1 cellular context compared by ENCODE assay signal in genomic region chrX:103687073-103687695, GRCh38.
TF ChIP-seq lines count a peak whose summit lies in the region.

No MANE protein-coding gene starts in this region.

TF ChIP-seq in HepG2, 621 proteins besides CTCF, POLR2A, EP300 and RAD21 (continued from another document and continues in another):
- TF ChIP-seq HHEX (CRISPR knock-in tag; IDR thresholded peaks at IDR 0.05) (no peak), NR2C2 (CRISPR knock-in tag; IDR thresholded peaks at IDR 0.05; ENCODE audit: borderline replicate concordance) (peak; percentile 84), NCOA2 (CRISPR knock-in tag; IDR thresholded peaks at IDR 0.05) (no peak), ZNF570 (CRISPR knock-in tag; IDR thresholded peaks at IDR 0.05; ENCODE audit: borderline replicate concordance) (no peak), TBX2 (CRISPR knock-in tag; IDR thresholded peaks at IDR 0.05; ENCODE audit: borderline replicate concordance) (no peak), ZNF629 (CRISPR knock-in tag; conservative IDR thresholded peaks at IDR 0.05) (no peak), XBP1 (CRISPR knock-in tag; IDR thresholded peaks at IDR 0.05) (no peak), ZNF33B (CRISPR knock-in tag; IDR thresholded peaks at IDR 0.05) (no peak), MED8 (CRISPR knock-in tag; IDR thresholded peaks at IDR 0.05; ENCODE audit: insufficient replicate concordance) (no peak), ZNF274 (CRISPR knock-in tag; IDR thresholded peaks at IDR 0.05) (no peak), SALL1 (CRISPR knock-in tag; IDR thresholded peaks at IDR 0.05) (peak; percentile 39; the same call in 1 of the 2 replicates), YEATS4 (CRISPR knock-in tag; IDR thresholded peaks at IDR 0.05; ENCODE audit: borderline replicate concordance) (peak; percentile 67), HES4 (CRISPR knock-in tag; IDR thresholded peaks at IDR 0.05; ENCODE audit: borderline replicate concordance) (peak; percentile 48; the same call in 1 of the 2 replicates), ZMAT3 (CRISPR knock-in tag; conservative IDR thresholded peaks at IDR 0.05) (no peak), NKX3-1 (CRISPR knock-in tag; IDR thresholded peaks at IDR 0.05) (no peak), KIAA2018 (CRISPR knock-in tag; IDR thresholded peaks at IDR 0.05; ENCODE audit: borderline replicate concordance) (no peak), ZNF772 (CRISPR knock-in tag; IDR thresholded peaks at IDR 0.05) (no peak), THAP11 (CRISPR knock-in tag; IDR thresholded peaks at IDR 0.05) (peak; percentile 57; the same call in 1 of the 2 replicates), SETDB1 (CRISPR knock-in tag; IDR thresholded peaks at IDR 0.05; ENCODE audit: borderline replicate concordance) (no peak), TFDP2 (CRISPR knock-in tag; IDR thresholded peaks at IDR 0.05) (peak; percentile 47), TEAD3 (CRISPR knock-in tag; optimal IDR thresholded peaks at IDR 0.05; ENCODE audit: borderline replicate concordance) (no peak), RNF219 (CRISPR knock-in tag; IDR thresholded peaks at IDR 0.05) (no peak), TAF1 (CRISPR knock-in tag; IDR thresholded peaks at IDR 0.05) (peak; percentile 55), HNRNPL (IDR thresholded peaks at IDR 0.05; ENCODE audit: low read depth, low read length) (peak; percentile 57; the same call in 1 of the 2 replicates), ZNF598 (CRISPR knock-in tag; IDR thresholded peaks at IDR 0.05; ENCODE audit: borderline replicate concordance) (no peak), HNF1B (CRISPR knock-in tag; IDR thresholded peaks at IDR 0.05) (peak; percentile 44; the same call in 1 of the 2 replicates), MTA1 (CRISPR knock-in tag; IDR thresholded peaks at IDR 0.05; ENCODE audit: borderline replicate concordance) (no peak), NBN (conservative IDR thresholded peaks at IDR 0.05) (no peak)
- TF ChIP-seq, protein P1, sequence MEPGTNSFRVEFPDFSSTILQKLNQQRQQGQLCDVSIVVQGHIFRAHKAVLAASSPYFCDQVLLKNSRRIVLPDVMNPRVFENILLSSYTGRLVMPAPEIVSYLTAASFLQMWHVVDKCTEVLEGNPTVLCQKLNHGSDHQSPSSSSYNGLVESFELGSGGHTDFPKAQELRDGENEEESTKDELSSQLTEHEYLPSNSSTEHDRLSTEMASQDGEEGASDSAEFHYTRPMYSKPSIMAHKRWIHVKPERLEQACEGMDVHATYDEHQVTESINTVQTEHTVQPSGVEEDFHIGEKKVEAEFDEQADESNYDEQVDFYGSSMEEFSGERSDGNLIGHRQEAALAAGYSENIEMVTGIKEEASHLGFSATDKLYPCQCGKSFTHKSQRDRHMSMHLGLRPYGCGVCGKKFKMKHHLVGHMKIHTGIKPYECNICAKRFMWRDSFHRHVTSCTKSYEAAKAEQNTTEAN (CRISPR knock-in tag; conservative IDR thresholded peaks at IDR 0.05), result no peak
- TF ChIP-seq, protein P2, sequence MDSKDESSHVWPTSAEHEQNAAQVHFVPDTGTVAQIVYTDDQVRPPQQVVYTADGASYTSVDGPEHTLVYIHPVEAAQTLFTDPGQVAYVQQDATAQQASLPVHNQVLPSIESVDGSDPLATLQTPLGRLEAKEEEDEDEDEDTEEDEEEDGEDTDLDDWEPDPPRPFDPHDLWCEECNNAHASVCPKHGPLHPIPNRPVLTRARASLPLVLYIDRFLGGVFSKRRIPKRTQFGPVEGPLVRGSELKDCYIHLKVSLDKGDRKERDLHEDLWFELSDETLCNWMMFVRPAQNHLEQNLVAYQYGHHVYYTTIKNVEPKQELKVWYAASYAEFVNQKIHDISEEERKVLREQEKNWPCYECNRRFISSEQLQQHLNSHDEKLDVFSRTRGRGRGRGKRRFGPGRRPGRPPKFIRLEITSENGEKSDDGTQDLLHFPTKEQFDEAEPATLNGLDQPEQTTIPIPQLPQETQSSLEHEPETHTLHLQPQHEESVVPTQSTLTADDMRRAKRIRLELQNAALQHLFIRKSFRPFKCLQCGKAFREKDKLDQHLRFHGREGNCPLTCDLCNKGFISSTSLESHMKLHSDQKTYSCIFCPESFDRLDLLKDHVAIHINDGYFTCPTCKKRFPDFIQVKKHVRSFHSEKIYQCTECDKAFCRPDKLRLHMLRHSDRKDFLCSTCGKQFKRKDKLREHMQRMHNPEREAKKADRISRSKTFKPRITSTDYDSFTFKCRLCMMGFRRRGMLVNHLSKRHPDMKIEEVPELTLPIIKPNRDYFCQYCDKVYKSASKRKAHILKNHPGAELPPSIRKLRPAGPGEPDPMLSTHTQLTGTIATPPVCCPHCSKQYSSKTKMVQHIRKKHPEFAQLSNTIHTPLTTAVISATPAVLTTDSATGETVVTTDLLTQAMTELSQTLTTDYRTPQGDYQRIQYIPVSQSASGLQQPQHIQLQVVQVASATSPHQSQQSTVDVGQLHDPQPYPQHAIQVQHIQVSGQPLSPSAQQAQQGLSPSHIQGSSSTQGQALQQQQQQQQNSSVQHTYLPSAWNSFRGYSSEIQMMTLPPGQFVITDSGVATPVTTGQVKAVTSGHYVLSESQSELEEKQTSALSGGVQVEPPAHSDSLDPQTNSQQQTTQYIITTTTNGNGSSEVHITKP (CRISPR knock-in tag; IDR thresholded peaks at IDR 0.05; ENCODE audit: low read depth), result no peak
- TF ChIP-seq, protein P3, sequence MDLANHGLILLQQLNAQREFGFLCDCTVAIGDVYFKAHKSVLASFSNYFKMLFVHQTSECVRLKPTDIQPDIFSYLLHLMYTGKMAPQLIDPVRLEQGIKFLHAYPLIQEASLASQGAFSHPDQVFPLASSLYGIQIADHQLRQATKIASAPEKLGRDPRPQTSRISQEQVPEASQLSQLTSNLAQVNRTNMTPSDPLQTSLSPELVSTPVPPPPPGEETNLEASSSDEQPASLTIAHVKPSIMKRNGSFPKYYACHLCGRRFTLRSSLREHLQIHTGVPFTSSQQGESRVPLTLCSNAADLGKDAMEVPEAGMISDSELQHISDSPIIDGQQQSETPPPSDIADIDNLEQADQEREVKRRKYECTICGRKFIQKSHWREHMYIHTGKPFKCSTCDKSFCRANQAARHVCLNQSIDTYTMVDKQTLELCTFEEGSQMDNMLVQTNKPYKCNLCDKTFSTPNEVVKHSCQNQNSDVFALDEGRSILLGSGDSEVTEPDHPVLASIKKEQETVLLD (CRISPR knock-in tag; IDR thresholded peaks at IDR 0.05; ENCODE audit: low read depth), result 0 out of 2 replicates have a peak, but pooled peaks have one; percentile 32
- TF ChIP-seq, protein P4, sequence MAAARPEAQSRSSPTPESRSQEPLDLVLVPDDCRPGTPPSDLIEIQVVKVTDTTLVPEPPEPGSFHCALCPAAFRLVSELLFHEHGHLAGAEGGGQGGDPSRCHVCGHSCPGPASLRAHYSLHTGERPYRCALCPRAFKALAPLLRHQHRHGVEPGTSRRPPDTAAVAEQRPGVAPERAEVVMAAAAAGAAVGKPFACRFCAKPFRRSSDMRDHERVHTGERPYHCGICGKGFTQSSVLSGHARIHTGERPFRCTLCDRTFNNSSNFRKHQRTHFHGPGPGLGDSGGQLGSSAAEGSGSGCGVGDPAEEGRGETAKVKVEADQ (CRISPR knock-in tag; IDR thresholded peaks at IDR 0.05; ENCODE audit: borderline replicate concordance), result no peak; the same call in 1 of the 2 replicates
- TF ChIP-seq, protein P5, sequence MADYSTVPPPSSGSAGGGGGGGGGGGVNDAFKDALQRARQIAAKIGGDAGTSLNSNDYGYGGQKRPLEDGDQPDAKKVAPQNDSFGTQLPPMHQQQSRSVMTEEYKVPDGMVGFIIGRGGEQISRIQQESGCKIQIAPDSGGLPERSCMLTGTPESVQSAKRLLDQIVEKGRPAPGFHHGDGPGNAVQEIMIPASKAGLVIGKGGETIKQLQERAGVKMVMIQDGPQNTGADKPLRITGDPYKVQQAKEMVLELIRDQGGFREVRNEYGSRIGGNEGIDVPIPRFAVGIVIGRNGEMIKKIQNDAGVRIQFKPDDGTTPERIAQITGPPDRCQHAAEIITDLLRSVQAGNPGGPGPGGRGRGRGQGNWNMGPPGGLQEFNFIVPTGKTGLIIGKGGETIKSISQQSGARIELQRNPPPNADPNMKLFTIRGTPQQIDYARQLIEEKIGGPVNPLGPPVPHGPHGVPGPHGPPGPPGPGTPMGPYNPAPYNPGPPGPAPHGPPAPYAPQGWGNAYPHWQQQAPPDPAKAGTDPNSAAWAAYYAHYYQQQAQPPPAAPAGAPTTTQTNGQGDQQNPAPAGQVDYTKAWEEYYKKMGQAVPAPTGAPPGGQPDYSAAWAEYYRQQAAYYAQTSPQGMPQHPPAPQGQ (CRISPR knock-in tag; IDR thresholded peaks at IDR 0.05; ENCODE audit: borderline replicate concordance), result no peak
